9 cellular contexts compared by ENCODE assay signal in the genomic region with DNA sequence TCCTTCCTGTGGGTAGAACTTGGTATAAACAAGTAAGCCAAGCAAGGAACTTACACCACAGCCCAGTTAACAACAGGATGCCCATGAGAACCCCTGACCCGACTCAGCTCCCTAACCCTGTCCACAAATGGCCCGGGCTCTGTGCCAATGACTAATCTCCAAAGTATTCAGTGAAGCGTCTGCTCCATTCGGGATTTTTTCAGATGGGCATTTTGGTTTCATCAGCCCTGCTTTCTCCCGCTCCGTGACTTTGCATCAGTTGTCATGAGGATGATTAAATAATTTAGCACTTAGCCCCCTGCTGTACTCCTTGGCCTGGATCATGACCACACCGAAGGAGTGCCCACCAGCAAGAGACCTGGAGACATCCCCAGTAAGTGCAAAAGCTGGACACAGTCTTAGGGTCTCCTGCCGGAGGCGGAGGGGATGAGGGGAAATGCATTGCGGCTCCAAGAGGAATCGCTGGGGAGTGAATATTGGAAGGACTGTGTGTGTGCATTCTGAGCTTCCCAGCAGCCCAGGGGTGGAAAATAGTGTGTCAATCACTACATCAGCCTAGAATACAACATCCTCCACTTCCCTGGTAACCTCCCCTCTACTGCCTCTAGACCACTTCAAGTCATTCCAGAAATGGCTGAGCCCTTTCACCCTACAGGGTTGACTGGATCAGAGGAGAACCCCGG. TPM values are rescaled to one million over a fixed set of nuclear protein-coding genes. Genes with fewer than 3 reads are reported as not detected.
DNase-seq lines count a peak whose midpoint lies in the region; ATAC-seq and TF ChIP-seq lines count a peak whose summit lies in the region.
"Had no signal": no experiment of that assay in that cellular context is flagged by ENCODE, and none has a peak within 500 bp of the region (broad histone marks: within the 10 kb centered on the region; RNA-seq: fewer than 3 reads in every experiment).

No MANE protein-coding gene starts in this region.

- in situ Hi-C loops in gastrocnemius medialis (cut with MboI; ENCODE audit: low sequenced_read_pairs in 4 of 4): loop anchor here (10.0 to 25.0 kb wide), 8 partner anchors 119 to 651 kb away; no protein-coding TSS in a partner anchor

- H3K4me3 ChIP-seq in HFF-Myc (replicated peaks; ENCODE audit: low read depth, low read length): no peak overlapping the region; the same call in 1 of the 2 replicates
- peak overlapping the region; percentile 4 for H3K4me3 ChIP-seq in fibroblast of pulmonary artery (replicated peaks; ENCODE audit: low read depth, low read length)
- H3K4me3 ChIP-seq in skeletal muscle satellite cell (ENCODE audit: low read length): peak overlapping the region; percentile 25
- no peak overlapping the region for H3K4me3 ChIP-seq in gastrocnemius medialis
- H3K4me3 ChIP-seq: cardiac muscle cell had no signal

- no peak for TF ChIP-seq POLR2A in gastrocnemius medialis (IDR thresholded peaks at IDR 0.05)

- peak; percentile 83 for DNase-seq in HFF-Myc (ENCODE audit: extremely low read depth, low read depth)
- DNase-seq in fibroblast of pulmonary artery (ENCODE audit: low read depth): peak; percentile 90
- no peak for DNase-seq in globus pallidus (ENCODE audit: low spot score)
- DNase-seq in gastrocnemius medialis: no peak
- DNase-seq: NCI-H146 had no signal

- no peak for TF ChIP-seq CTCF in HFF-Myc (IDR thresholded peaks at IDR 0.05; ENCODE audit: low read depth, low read length, missing control alignments)
- TF ChIP-seq CTCF in fibroblast of pulmonary artery (IDR thresholded peaks at IDR 0.05; ENCODE audit: low read length, missing control alignments): no peak
- no peak for TF ChIP-seq CTCF in gastrocnemius medialis (IDR thresholded peaks at IDR 0.05 in 4 of 5, conservative IDR thresholded peaks at IDR 0.05 in 1 of 5)

- H3K9ac ChIP-seq in skeletal muscle satellite cell (ENCODE audit: low read depth, low read length): peak overlapping the region; percentile 38

- H3K27me3 ChIP-seq in skeletal muscle satellite cell (ENCODE audit: control insufficient read depth, insufficient read depth, low read length) (no peaks in the 10 kb centered on the region), gastrocnemius medialis (no peaks in the 10 kb centered on the region)
- H3K27me3 ChIP-seq: cardiac muscle cell had no signal

- peak; percentile 88 for ATAC-seq in SK-N-SH treated with all-trans-retinoic acid at 6 μM for 48 hours
- ATAC-seq in gastrocnemius medialis: no peak
- ATAC-seq in HG03520 (IDR thresholded peaks at IDR 0.05; ENCODE audit: unreplicated experiment): no peak

- intact Hi-C loops in gastrocnemius medialis (cut with DNase I; ENCODE audit: low total_unique reads): loop anchor here (5.0 kb wide), 1 partner anchor 121 kb away; no protein-coding TSS in a partner anchor

- H3K4me1 ChIP-seq in skeletal muscle satellite cell (ENCODE audit: control insufficient read depth, insufficient read depth, low read length): peaks cover 20% of the 10 kb centered on the region
- no peaks in the 10 kb centered on the region for H3K4me1 ChIP-seq in gastrocnemius medialis

- H3K27ac ChIP-seq in gastrocnemius medialis: no peak overlapping the region
- H3K27ac ChIP-seq: cardiac muscle cell had no signal

- H3K9me3 ChIP-seq in skeletal muscle satellite cell (replicated peaks; ENCODE audit: low read length): no peaks in the 10 kb centered on the region
- H3K9me3 ChIP-seq in gastrocnemius medialis: no peaks in the 10 kb centered on the region

- H3K36me3 ChIP-seq in skeletal muscle satellite cell (ENCODE audit: insufficient read depth, low read length) (no peaks in the 10 kb centered on the region), gastrocnemius medialis (no peaks in the 10 kb centered on the region)
- H3K36me3 ChIP-seq: cardiac muscle cell had no signal

- peak overlapping the region; percentile 68 for H3K4me2 ChIP-seq in skeletal muscle satellite cell (ENCODE audit: low read length)

TF ChIP-seq in SK-N-SH treated with all-trans-retinoic acid at 6 μM for 48 hours, 23 proteins besides CTCF, POLR2A, EP300 and RAD21 (continues in another document):
- TF ChIP-seq SNAI2 (CRISPR knock-in tag; IDR thresholded peaks at IDR 0.05): no peak
- no peak for TF ChIP-seq ZC3H10 (CRISPR knock-in tag; IDR thresholded peaks at IDR 0.05)
- TF ChIP-seq ZFP3 (CRISPR knock-in tag; IDR thresholded peaks at IDR 0.05): peak; percentile 51; the same call in 1 of the 2 replicates
- TF ChIP-seq, protein P1, sequence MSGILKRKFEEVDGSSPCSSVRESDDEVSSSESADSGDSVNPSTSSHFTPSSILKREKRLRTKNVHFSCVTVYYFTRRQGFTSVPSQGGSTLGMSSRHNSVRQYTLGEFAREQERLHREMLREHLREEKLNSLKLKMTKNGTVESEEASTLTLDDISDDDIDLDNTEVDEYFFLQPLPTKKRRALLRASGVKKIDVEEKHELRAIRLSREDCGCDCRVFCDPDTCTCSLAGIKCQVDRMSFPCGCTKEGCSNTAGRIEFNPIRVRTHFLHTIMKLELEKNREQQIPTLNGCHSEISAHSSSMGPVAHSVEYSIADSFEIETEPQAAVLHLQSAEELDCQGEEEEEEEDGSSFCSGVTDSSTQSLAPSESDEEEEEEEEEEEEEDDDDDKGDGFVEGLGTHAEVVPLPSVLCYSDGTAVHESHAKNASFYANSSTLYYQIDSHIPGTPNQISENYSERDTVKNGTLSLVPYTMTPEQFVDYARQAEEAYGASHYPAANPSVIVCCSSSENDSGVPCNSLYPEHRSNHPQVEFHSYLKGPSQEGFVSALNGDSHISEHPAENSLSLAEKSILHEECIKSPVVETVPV (CRISPR knock-in tag; IDR thresholded peaks at IDR 0.05): no peak
- TF ChIP-seq, protein P2, sequence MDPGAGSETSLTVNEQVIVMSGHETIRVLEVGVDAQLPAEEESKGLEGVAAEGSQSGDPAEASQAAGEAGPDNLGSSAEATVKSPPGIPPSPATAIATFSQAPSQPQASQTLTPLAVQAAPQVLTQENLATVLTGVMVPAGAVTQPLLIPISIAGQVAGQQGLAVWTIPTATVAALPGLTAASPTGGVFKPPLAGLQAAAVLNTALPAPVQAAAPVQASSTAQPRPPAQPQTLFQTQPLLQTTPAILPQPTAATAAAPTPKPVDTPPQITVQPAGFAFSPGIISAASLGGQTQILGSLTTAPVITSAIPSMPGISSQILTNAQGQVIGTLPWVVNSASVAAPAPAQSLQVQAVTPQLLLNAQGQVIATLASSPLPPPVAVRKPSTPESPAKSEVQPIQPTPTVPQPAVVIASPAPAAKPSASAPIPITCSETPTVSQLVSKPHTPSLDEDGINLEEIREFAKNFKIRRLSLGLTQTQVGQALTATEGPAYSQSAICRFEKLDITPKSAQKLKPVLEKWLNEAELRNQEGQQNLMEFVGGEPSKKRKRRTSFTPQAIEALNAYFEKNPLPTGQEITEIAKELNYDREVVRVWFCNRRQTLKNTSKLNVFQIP (CRISPR knock-in tag; IDR thresholded peaks at IDR 0.05; ENCODE audit: borderline replicate concordance, low read depth): no peak
- TF ChIP-seq OSR1 (CRISPR knock-in tag; IDR thresholded peaks at IDR 0.05): no peak
- no peak for TF ChIP-seq ZNF565 (CRISPR knock-in tag; conservative IDR thresholded peaks at IDR 0.05; ENCODE audit: low read depth)
- TF ChIP-seq BACH2 (CRISPR knock-in tag; IDR thresholded peaks at IDR 0.05; ENCODE audit: borderline replicate concordance): no peak
- TF ChIP-seq ARNTL (CRISPR knock-in tag; IDR thresholded peaks at IDR 0.05; ENCODE audit: borderline replicate concordance, low read depth): no peak
- TF ChIP-seq ZFP30 (CRISPR knock-in tag; IDR thresholded peaks at IDR 0.05): no peak
- no peak for TF ChIP-seq ESRRG (CRISPR knock-in tag; IDR thresholded peaks at IDR 0.05)
- TF ChIP-seq TCF4 (CRISPR knock-in tag; IDR thresholded peaks at IDR 0.05; ENCODE audit: borderline replicate concordance): no peak
- TF ChIP-seq ISL1 (CRISPR knock-in tag; IDR thresholded peaks at IDR 0.05): peak; percentile 54; the same call in 1 of the 2 replicates
- TF ChIP-seq GLIS3 (CRISPR knock-in tag; IDR thresholded peaks at IDR 0.05): no peak
- no peak for TF ChIP-seq ZNF70 (CRISPR knock-in tag; IDR thresholded peaks at IDR 0.05)
- TF ChIP-seq CREB5 (CRISPR knock-in tag; IDR thresholded peaks at IDR 0.05; ENCODE audit: low read depth): no peak
- TF ChIP-seq TOX (CRISPR knock-in tag; IDR thresholded peaks at IDR 0.05; ENCODE audit: borderline replicate concordance): no peak
- TF ChIP-seq ZNF8 (CRISPR knock-in tag; IDR thresholded peaks at IDR 0.05): no peak
- TF ChIP-seq RARB (CRISPR knock-in tag; IDR thresholded peaks at IDR 0.05): no peak
- TF ChIP-seq, protein P3, sequence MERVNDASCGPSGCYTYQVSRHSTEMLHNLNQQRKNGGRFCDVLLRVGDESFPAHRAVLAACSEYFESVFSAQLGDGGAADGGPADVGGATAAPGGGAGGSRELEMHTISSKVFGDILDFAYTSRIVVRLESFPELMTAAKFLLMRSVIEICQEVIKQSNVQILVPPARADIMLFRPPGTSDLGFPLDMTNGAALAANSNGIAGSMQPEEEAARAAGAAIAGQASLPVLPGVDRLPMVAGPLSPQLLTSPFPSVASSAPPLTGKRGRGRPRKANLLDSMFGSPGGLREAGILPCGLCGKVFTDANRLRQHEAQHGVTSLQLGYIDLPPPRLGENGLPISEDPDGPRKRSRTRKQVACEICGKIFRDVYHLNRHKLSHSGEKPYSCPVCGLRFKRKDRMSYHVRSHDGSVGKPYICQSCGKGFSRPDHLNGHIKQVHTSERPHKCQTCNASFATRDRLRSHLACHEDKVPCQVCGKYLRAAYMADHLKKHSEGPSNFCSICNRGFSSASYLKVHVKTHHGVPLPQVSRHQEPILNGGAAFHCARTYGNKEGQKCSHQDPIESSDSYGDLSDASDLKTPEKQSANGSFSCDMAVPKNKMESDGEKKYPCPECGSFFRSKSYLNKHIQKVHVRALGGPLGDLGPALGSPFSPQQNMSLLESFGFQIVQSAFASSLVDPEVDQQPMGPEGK (CRISPR knock-in tag; IDR thresholded peaks at IDR 0.05; ENCODE audit: borderline replicate concordance): 0 out of 2 replicates have a peak, but pooled peaks have one; percentile 20

RNA-seq across cellular contexts. Expression of gene DNAH5, which starts 41.4 kb away (rescaled TPM):
- 0.25 and 0.87 TPM in 2 replicates for total RNA-seq in skeletal muscle satellite cell (2012; rRNA removed)
- total RNA-seq in gastrocnemius medialis: 1 to 10 TPM in 1 of 4 donors, under 1 TPM in 2, not detected in 1; 0.02 to 1.0 (median 0.03) TPM

Comparison
In these comparisons a context has a peak if more than half of its experiments do, and no peak if none do; other contexts are left out.
1. DNase-seq: peak in HFF-Myc (single experiment) and fibroblast of pulmonary artery (single experiment); none in globus pallidus (single experiment) and gastrocnemius medialis (0 of 2).
2. H3K4me3 ChIP-seq: peak in fibroblast of pulmonary artery (single experiment) and skeletal muscle satellite cell (single experiment); none in HFF-Myc (single experiment) and gastrocnemius medialis (0 of 4).